8 cellular contexts compared by ENCODE assay signal in the genomic region with DNA sequence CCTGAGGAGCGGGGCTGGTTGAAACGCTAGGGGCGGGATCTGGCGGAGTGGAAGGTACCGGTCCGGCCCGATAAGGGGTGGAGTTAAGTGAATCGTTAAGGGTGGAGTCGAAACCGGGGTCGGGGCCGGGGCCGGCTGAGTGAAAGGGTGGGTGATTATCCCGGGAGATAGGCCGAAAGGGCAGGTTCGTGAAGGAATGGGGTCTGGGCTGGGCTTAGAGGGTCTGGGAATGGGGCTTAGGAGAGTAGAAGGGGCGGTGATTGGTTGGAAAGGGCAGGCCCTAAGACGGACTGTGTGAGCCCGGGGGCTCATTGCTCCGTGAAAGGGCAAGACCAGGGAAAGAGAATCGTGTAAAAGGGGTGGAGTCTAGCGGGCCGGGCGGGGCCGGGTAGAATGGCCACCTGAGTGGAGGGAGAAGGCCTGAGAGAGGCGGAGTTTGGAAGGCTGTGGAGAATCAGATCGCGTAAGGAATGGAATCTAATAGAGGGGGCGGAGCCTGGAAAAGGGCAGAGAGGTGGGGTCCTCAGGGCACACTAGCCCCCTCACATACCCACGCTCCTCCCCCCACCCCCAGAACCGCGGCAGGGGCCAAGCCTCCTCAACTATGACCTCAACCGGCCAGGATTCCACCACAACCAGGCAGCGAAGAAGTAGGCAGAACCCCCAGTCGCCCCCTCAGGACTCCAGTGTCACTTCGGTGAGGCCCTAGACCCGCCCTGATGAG. TPM values are rescaled to one million over a fixed set of nuclear protein-coding genes. Genes with fewer than 3 reads are reported as not detected.
DNase-seq lines count a peak whose midpoint lies in the region; ATAC-seq and TF ChIP-seq lines count a peak whose summit lies in the region.

No MANE protein-coding gene starts in this region.

- H2BK120ac ChIP-seq in neuronal stem cell (ENCODE audit: low read depth, low read length) = no peak overlapping the region

- no peaks in the 10 kb centered on the region for H3K79me1 ChIP-seq in neuronal stem cell (ENCODE audit: low read depth, low read length)

- no peak overlapping the region for H2BK12ac ChIP-seq in neuronal stem cell (ENCODE audit: low read length)

- H2BK5ac ChIP-seq in neuronal stem cell (ENCODE audit: low read length) = no peak overlapping the region

- no peak overlapping the region for H4K8ac ChIP-seq in neuronal stem cell (ENCODE audit: low read depth, low read length)

- H3K4me1 ChIP-seq in PC-9 (replicated peaks; ENCODE audit: insufficient read depth) (no peaks in the 10 kb centered on the region), neuronal stem cell (ENCODE audit: control insufficient read depth in 2 of 2, insufficient read depth in 1 of 2, low read depth in 1 of 2, low read length in 2 of 2) (peaks cover 5 to 8% of the 10 kb centered on the region in 2 donors), tibial artery (peaks cover 0 to 8% (median 0%) of the 10 kb centered on the region in 4 donors)

- H3K36me3 ChIP-seq in PC-9 (ENCODE audit: low read depth) = no peaks in the 10 kb centered on the region
- peaks cover 10 to 29% of the 10 kb centered on the region in 2 donors for H3K36me3 ChIP-seq in neuronal stem cell (replicated peaks in 1 of 2; ENCODE audit: control insufficient read depth in 2 of 2, insufficient read depth in 2 of 2, low read length in 2 of 2)
- peaks cover 0 to 12% (median 0%) of the 10 kb centered on the region in 3 donors for H3K36me3 ChIP-seq in tibial artery

- POLR2A ChIA-PET in PC-9 (lab: Charles Lee; ENCODE audit: unreplicated experiment) = interaction anchor here (0.6 to 0.9 kb wide), 3 partner anchors 95 to 263 kb away, joined by 3 to 14 read pairs (median 3); a partner anchor contains a TSS

- H2AFZ ChIP-seq in PC-9 (peak overlapping the region; percentile 68; the same call in 1 of the 2 replicates), neuronal stem cell (ENCODE audit: low read length) (peak overlapping the region; percentile 89)

- DNase-seq in ELF-1 (ENCODE audit: low read depth, low spot score) (peak; percentile 98), PC-9 (peak; percentile 70 to 72), activated gamma-delta T cell (lab: John Stamatoyannopoulos, UW) (peak; percentile 25), foreskin fibroblast (peak; percentile 63 to 81), neuronal stem cell (ENCODE audit: low spot score) (peak; percentile 73), tibial artery (peak; percentile 88 to 94)
- peak; percentile 44 for DNase-seq in Jurkat, Clone E6-1 (ENCODE audit: low read depth, low spot score)

- H3K18ac ChIP-seq in neuronal stem cell (ENCODE audit: low read length) = peak overlapping the region; percentile 87

- WGBS in neuronal stem cell (ENCODE audit: extremely low coverage in 2 of 2, insufficient read length in 2 of 2, insufficient replicate concordance in 1 of 2), 2 donors = no CpG with 5 or more reads among the region's 37 CpGs

- no peak overlapping the region for H3K23ac ChIP-seq in neuronal stem cell (ENCODE audit: low read depth, low read length, poor library complexity)

- peak; percentile 43 for ATAC-seq in GM21723 (IDR thresholded peaks at IDR 0.05; ENCODE audit: unreplicated experiment)

- H3K27ac ChIP-seq in PC-9 (peak overlapping the region; percentile 87), neuronal stem cell (replicated peaks; ENCODE audit: low read length) (peak overlapping the region; percentile 97), tibial artery (peak overlapping the region; percentile 93 to 95)

- H3K4me3 ChIP-seq in Jurkat, Clone E6-1 (ENCODE audit: low read length) = peak overlapping the region; percentile 75
- peak overlapping the region; percentile 58; the same call in 1 of the 2 replicates for H3K4me3 ChIP-seq in PC-9
- H3K4me3 ChIP-seq in foreskin fibroblast (ENCODE audit: low read depth in 1 of 2, low read length in 2 of 2) = peak overlapping the region; percentile 66 to 75
- H3K4me3 ChIP-seq in neuronal stem cell (ENCODE audit: low read length in 2 of 2) = peak overlapping the region; percentile 74 to 95
- H3K4me3 ChIP-seq in tibial artery = peak overlapping the region; percentile 58 to 62

- intact Hi-C loops in PC-9 (cut with micrococcal nuclease; ENCODE audit: unreplicated experiment) = loop anchor here (5.0 kb wide), 1 partner anchor 95 kb away; a partner anchor contains a TSS
- intact Hi-C loops in tibial artery (cut with DNase I; ENCODE audit: low total_unique reads) = loop anchor here (5.0 kb wide), 1 partner anchor 65 kb away; no protein-coding TSS in a partner anchor

- H3K9ac ChIP-seq in neuronal stem cell (ENCODE audit: low read depth, low read length, poor library complexity) = peak overlapping the region; percentile 60

- peak overlapping the region; percentile 73 for H3K4me2 ChIP-seq in PC-9
- H3K4me2 ChIP-seq in neuronal stem cell (ENCODE audit: insufficient read depth, low read length, poor library complexity, severe bottlenecking) = peak overlapping the region; percentile 66

- no peaks in the 10 kb centered on the region for H3F3A ChIP-seq in PC-9 (ENCODE audit: insufficient read depth, low read depth)

- H3K9me3 ChIP-seq in PC-9 (ENCODE audit: insufficient read depth, low read depth) = no peaks in the 10 kb centered on the region
- H3K9me3 ChIP-seq in neuronal stem cell (replicated peaks in 1 of 2; ENCODE audit: control insufficient read depth in 2 of 2, insufficient read depth in 1 of 2, low read depth in 1 of 2, low read length in 2 of 2) = no peaks in the 10 kb centered on the region
- H3K9me3 ChIP-seq in tibial artery = no peaks in the 10 kb centered on the region

- no peaks in the 10 kb centered on the region for H4K20me1 ChIP-seq in PC-9 (ENCODE audit: insufficient read depth)

- H3K9me2 ChIP-seq in PC-9 (ENCODE audit: insufficient read depth) = no peaks in the 10 kb centered on the region

- TF ChIP-seq CTCF in PC-9 (conservative IDR thresholded peaks at IDR 0.05) (no peak), foreskin fibroblast (IDR thresholded peaks at IDR 0.05; ENCODE audit: low read depth, low read length) (no peak), tibial artery (IDR thresholded peaks at IDR 0.05) (peak in 1 of 2 experiments; percentile 11)

- H3K27me3 ChIP-seq in PC-9 (ENCODE audit: insufficient read depth, low read depth) (no peaks in the 10 kb centered on the region), neuronal stem cell (ENCODE audit: control insufficient read depth in 3 of 3, insufficient read depth in 3 of 3, low read depth in 1 of 3, low read length in 3 of 3) (no peaks in the 10 kb centered on the region), tibial artery (no peaks in the 10 kb centered on the region)

- no peak overlapping the region for H2AK5ac ChIP-seq in neuronal stem cell (ENCODE audit: low read depth, low read length)

- CTCF ChIA-PET in PC-9 (lab: Charles Lee) = no interaction called here

- H3K4ac ChIP-seq in neuronal stem cell (ENCODE audit: low read length) = no peak overlapping the region

- no TSS peak for BruUV-seq in PC-9 (replicated peaks; lab: Mats Ljungman, UMichigan)

- H3K79me2 ChIP-seq in PC-9 (ENCODE audit: low read depth) = no peaks in the 10 kb centered on the region

- H4K91ac ChIP-seq in neuronal stem cell (ENCODE audit: low read depth, low read length, poor library complexity) = no peak overlapping the region

- H2BK15ac ChIP-seq in neuronal stem cell (ENCODE audit: low read length) = no peak overlapping the region

- H3K14ac ChIP-seq in neuronal stem cell (ENCODE audit: low read length) = no peak overlapping the region

RNA-seq across cellular contexts. Expression of a gene that starts 0.4 kb away (rescaled TPM):
- polyA plus RNA-seq in Jurkat, Clone E6-1 (2012; ENCODE audit: insufficient read depth, insufficient read length) = 140 TPM
- total RNA-seq in PC-9 (2021) = 44.2 and 48.5 TPM in 2 replicates
- polyA plus RNA-seq in neuronal stem cell (2013, experiment 1 of 2) = 118 TPM
- 116 TPM for polyA plus RNA-seq in neuronal stem cell (2013, experiment 2 of 2)

RNA-seq across cellular contexts. Expression of a gene that starts 15.9 kb away (rescaled TPM):
- polyA plus RNA-seq in Jurkat, Clone E6-1 (2012; ENCODE audit: insufficient read depth, insufficient read length) = not detected
- not detected in 2 replicates for total RNA-seq in PC-9 (2021)
- polyA plus RNA-seq in neuronal stem cell (2013, experiment 1 of 2) = not detected
- not detected for polyA plus RNA-seq in neuronal stem cell (2013, experiment 2 of 2)

RNA-seq across cellular contexts. Expression of a gene that starts 24.1 kb away (rescaled TPM):
- polyA plus RNA-seq in Jurkat, Clone E6-1 (2012; ENCODE audit: insufficient read depth, insufficient read length) = not detected
- 0.50 TPM in 1 of 2 replicates, not detected in the other for total RNA-seq in PC-9 (2021)
- 0.04 TPM for polyA plus RNA-seq in neuronal stem cell (2013, experiment 1 of 2)
- polyA plus RNA-seq in neuronal stem cell (2013, experiment 2 of 2) = 0.06 TPM

RNA-seq across cellular contexts. Expression of a gene that starts 33.2 kb away (rescaled TPM):
- polyA plus RNA-seq in Jurkat, Clone E6-1 (2012; ENCODE audit: insufficient read depth, insufficient read length) = not detected
- total RNA-seq in PC-9 (2021) = not detected in 2 replicates
- 0.70 TPM for polyA plus RNA-seq in neuronal stem cell (2013, experiment 1 of 2)
- polyA plus RNA-seq in neuronal stem cell (2013, experiment 2 of 2) = 0.33 TPM

RNA-seq across cellular contexts. Expression of a gene that starts 40.7 kb away (rescaled TPM):
- not detected for polyA plus RNA-seq in Jurkat, Clone E6-1 (2012; ENCODE audit: insufficient read depth, insufficient read length)
- not detected in 2 replicates for total RNA-seq in PC-9 (2021)
- not detected for polyA plus RNA-seq in neuronal stem cell (2013, experiment 1 of 2)
- polyA plus RNA-seq in neuronal stem cell (2013, experiment 2 of 2) = not detected

Comparison
In these comparisons a context has a peak if more than half of its experiments do, and no peak if none do; other contexts are left out.
1. Peak in every context shown above with its lines: DNase-seq, ATAC-seq, H3K4me3 ChIP-seq and H3K27ac ChIP-seq.
2. DNase-seq: peak in every context shown above with its lines; median percentile 98 in ELF-1; 91 in tibial artery; 73 in neuronal stem cell; 72 in foreskin fibroblast; 71 in PC-9; 44 in Jurkat, Clone E6-1; 25 in activated gamma-delta T cell.